1 cellular context compared by ENCODE assay signal in the genomic region with DNA sequence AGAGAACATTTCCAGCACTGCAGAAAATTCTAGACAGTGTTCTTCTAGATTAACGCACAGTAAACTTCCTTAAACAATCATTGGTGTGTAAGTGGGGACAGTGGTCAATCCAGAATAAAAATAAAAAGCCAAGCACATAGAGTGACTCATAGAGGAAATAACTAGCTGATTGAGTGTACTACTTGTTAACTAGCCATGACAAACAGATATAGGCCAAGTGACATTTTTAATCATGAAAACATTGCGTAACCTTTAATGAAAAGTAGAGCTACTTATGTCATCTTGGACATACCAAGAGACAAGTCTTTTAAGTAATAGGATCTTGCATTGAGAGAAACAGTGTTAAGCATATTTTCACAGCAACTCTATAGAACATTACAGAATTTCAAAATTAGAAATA.
TF ChIP-seq lines count a peak whose summit lies in the region.

No MANE protein-coding gene starts in this region.

TF ChIP-seq in K562, 482 proteins besides CTCF, POLR2A, EP300 and RAD21 (continued from another document):
- no peak for TF ChIP-seq AFF1 (IDR thresholded peaks at IDR 0.05; ENCODE audit: low read depth in 1 of 2, partially characterized antibody in 2 of 2)
- no peak for TF ChIP-seq U2AF2 (optimal IDR thresholded peaks at IDR 0.05; ENCODE audit: low read depth, low read length)
- TF ChIP-seq JUND (IDR thresholded peaks at IDR 0.05; ENCODE audit: borderline replicate concordance, low read depth, low read length) = peak; percentile 76
- TF ChIP-seq JUND (tag; IDR thresholded peaks at IDR 0.05; ENCODE audit: borderline replicate concordance, low read depth, low read length) = peak; percentile 43; the same call in 1 of the 3 replicates
- no peak for TF ChIP-seq ZNF124 (CRISPR knock-in tag; IDR thresholded peaks at IDR 0.05)
- TF ChIP-seq ZNF146 (CRISPR knock-in tag; IDR thresholded peaks at IDR 0.05; ENCODE audit: unreplicated experiment) = no peak
- TF ChIP-seq NR1H2 (CRISPR knock-in tag; IDR thresholded peaks at IDR 0.05) = no peak
- no peak for TF ChIP-seq SIN3A (IDR thresholded peaks at IDR 0.05; ENCODE audit: borderline replicate concordance in 2 of 2, control insufficient read depth in 1 of 2, low read depth in 2 of 2, low read length in 2 of 2)
- 0 out of 2 replicates have a peak, but pooled peaks have one; percentile 24 for TF ChIP-seq JUN (IDR thresholded peaks at IDR 0.05; ENCODE audit: borderline replicate concordance, low read depth, low read length)
- no peak for TF ChIP-seq JUN (CRISPR knock-in tag; IDR thresholded peaks at IDR 0.05; ENCODE audit: borderline replicate concordance)
- TF ChIP-seq SP2 (IDR thresholded peaks at IDR 0.05; ENCODE audit: extremely low read depth, low read depth, low read length, poor library complexity, severe bottlenecking) = no peak
- TF ChIP-seq XRCC3 (IDR thresholded peaks at IDR 0.05) = no peak
- TF ChIP-seq HDAC8 (tag; IDR thresholded peaks at IDR 0.05) = no peak
- TF ChIP-seq PTBP1 (IDR thresholded peaks at IDR 0.05; ENCODE audit: low read depth, low read length) = no peak
- TF ChIP-seq TRIM24 (IDR thresholded peaks at IDR 0.05) = peak; percentile 41 to 52; a peak in 3 of 4 replicates
- no peak for TF ChIP-seq SRF (CRISPR knock-in tag; IDR thresholded peaks at IDR 0.05)
- no peak for TF ChIP-seq HNRNPUL1 (IDR thresholded peaks at IDR 0.05; ENCODE audit: low read length)
- no peak for TF ChIP-seq JUNB (CRISPR knock-in tag; conservative IDR thresholded peaks at IDR 0.05)
- TF ChIP-seq ZNF717 (CRISPR knock-in tag; IDR thresholded peaks at IDR 0.05) = no peak
- TF ChIP-seq PHF20 (IDR thresholded peaks at IDR 0.05; ENCODE audit: partially characterized antibody) = no peak
- TF ChIP-seq MAFF (IDR thresholded peaks at IDR 0.05; ENCODE audit: low read length) = no peak
- no peak for TF ChIP-seq HMG20B (CRISPR knock-in tag; IDR thresholded peaks at IDR 0.05)
- TF ChIP-seq ESRRA (IDR thresholded peaks at IDR 0.05; ENCODE audit: borderline replicate concordance, low read depth) = no peak
- TF ChIP-seq, protein P1, sequence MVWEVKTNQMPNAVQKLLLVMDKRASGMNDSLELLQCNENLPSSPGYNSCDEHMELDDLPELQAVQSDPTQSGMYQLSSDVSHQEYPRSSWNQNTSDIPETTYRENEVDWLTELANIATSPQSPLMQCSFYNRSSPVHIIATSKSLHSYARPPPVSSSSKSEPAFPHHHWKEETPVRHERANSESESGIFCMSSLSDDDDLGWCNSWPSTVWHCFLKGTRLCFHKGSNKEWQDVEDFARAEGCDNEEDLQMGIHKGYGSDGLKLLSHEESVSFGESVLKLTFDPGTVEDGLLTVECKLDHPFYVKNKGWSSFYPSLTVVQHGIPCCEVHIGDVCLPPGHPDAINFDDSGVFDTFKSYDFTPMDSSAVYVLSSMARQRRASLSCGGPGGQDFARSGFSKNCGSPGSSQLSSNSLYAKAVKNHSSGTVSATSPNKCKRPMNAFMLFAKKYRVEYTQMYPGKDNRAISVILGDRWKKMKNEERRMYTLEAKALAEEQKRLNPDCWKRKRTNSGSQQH (CRISPR knock-in tag; IDR thresholded peaks at IDR 0.05) = no peak
- TF ChIP-seq FOXK2 (conservative IDR thresholded peaks at IDR 0.05 in 1 of 2, IDR thresholded peaks at IDR 0.05 in 1 of 2; ENCODE audit: low read depth in 2 of 2) = no peak
- TF ChIP-seq ZNF707 (CRISPR knock-in tag; conservative IDR thresholded peaks at IDR 0.05) = no peak
- no peak for TF ChIP-seq LCOR (CRISPR knock-in tag; IDR thresholded peaks at IDR 0.05)
- peak in 1 of 2 experiments; percentile 40; a peak in 1 of 4 replicates for TF ChIP-seq ARNT (IDR thresholded peaks at IDR 0.05)
- no peak for TF ChIP-seq BRD9 (IDR thresholded peaks at IDR 0.05; ENCODE audit: low read depth, partially characterized antibody)
- TF ChIP-seq C11orf30 (IDR thresholded peaks at IDR 0.05; ENCODE audit: low read depth) = no peak
- TF ChIP-seq MTA1 (IDR thresholded peaks at IDR 0.05; ENCODE audit: borderline replicate concordance) = no peak
- TF ChIP-seq ZFPM2 (CRISPR knock-in tag; IDR thresholded peaks at IDR 0.05) = no peak
- TF ChIP-seq ZNF445 (CRISPR knock-in tag; IDR thresholded peaks at IDR 0.05; ENCODE audit: low read depth) = no peak
- TF ChIP-seq CBX2 (IDR thresholded peaks at IDR 0.05; ENCODE audit: insufficient read depth, low read length, poor library complexity, severe bottlenecking) = no peak
- TF ChIP-seq SLC30A9 (CRISPR knock-in tag; IDR thresholded peaks at IDR 0.05) = no peak
- TF ChIP-seq ETV5 (CRISPR knock-in tag; IDR thresholded peaks at IDR 0.05; ENCODE audit: low read depth) = no peak
- no peak for TF ChIP-seq ZNF431 (CRISPR knock-in tag; IDR thresholded peaks at IDR 0.05)
- no peak for TF ChIP-seq MTA2 (IDR thresholded peaks at IDR 0.05; ENCODE audit: low read depth)
- TF ChIP-seq CSDE1 (IDR thresholded peaks at IDR 0.05) = no peak
- TF ChIP-seq FOXK1 (CRISPR knock-in tag; IDR thresholded peaks at IDR 0.05; ENCODE audit: borderline replicate concordance) = no peak
- TF ChIP-seq BRF1 (IDR thresholded peaks at IDR 0.05; ENCODE audit: borderline replicate concordance, extremely low read depth, insufficient read length) = no peak
- TF ChIP-seq ZNF551 (CRISPR knock-in tag; IDR thresholded peaks at IDR 0.05) = no peak
